ENCODE assay signal across 8 cellular contexts in the genomic region with DNA sequence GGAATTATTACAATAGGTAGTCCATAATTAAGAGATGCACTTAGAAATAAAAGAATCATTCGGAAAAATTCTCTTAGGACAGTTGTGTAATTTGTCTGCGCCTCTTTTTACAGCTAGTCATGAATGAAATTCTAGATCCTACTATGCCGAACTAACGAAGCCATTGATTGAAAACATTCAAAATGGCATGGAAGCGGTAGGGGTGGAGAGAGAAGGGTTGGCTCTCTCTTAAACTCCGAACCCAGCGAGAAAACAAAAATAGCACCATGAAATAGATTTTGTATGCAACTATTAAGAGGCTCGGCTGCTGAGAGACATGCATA. TPM values are rescaled to one million over a fixed set of nuclear protein-coding genes. Genes with fewer than 3 reads are reported as not detected.
DNase-seq lines count a peak whose midpoint lies in the region; ATAC-seq and TF ChIP-seq lines count a peak whose summit lies in the region.

No MANE protein-coding gene starts in this region.

- ATAC-seq in activated naive CD8-positive, alpha-beta T cell treated with anti-CD3 and anti-CD28 coated beads, Interleukin-2, amount 50 U/mL, for 24 hours: no peak
- ATAC-seq in GM19452 (IDR thresholded peaks at IDR 0.05; ENCODE audit: unreplicated experiment): no peak

- peak; percentile 52 for DNase-seq in A673 (ENCODE audit: low spot score)
- no peak for DNase-seq in activated naive CD8-positive, alpha-beta T cell treated with anti-CD3 and anti-CD28 coated beads, Interleukin-2, amount 50 U/mL, for 24 hours
- peak; percentile 13 for DNase-seq in kidney tubule cell (ENCODE audit: low spot score)
- no peak for DNase-seq in thyroid gland
- DNase-seq in nucleus accumbens (lab: John Stamatoyannopoulos, UW): no peak
- DNase-seq in ecto neural progenitor cell (ENCODE audit: low spot score): no peak

- CTCF ChIA-PET in A673 (lab: Charles Lee): interaction anchor here (0.9 kb wide), 1 partner anchor 75 kb away, joined by 3 read pairs; no protein-coding TSS in a partner anchor
- CTCF ChIA-PET in HEK293 (lab: Yijun Ruan, JAX): interaction anchor here (0.7 kb wide), 4 partner anchors 37 to 619 kb away, joined by 3 to 5 read pairs (median 4); no protein-coding TSS in a partner anchor

- no peaks in the 10 kb centered on the region for H3K9me3 ChIP-seq in A673 (ENCODE audit: low read depth, low read length, poor library complexity, severe bottlenecking)
- no peaks in the 10 kb centered on the region for H3K9me3 ChIP-seq in HEK293 (ENCODE audit: control insufficient read depth, insufficient read depth, low read depth, low read length)
- H3K9me3 ChIP-seq in thyroid gland: no peaks in the 10 kb centered on the region

- H3K36me3 Mint-ChIP-seq in activated naive CD8-positive, alpha-beta T cell treated with anti-CD3 and anti-CD28 coated beads, Interleukin-2, amount 50 U/mL, for 24 hours (ENCODE audit: low read depth): peaks cover 3% of the 10 kb centered on the region

- H3K4me1 Mint-ChIP-seq in activated naive CD8-positive, alpha-beta T cell treated with anti-CD3 and anti-CD28 coated beads, Interleukin-2, amount 50 U/mL, for 24 hours: peaks cover 42% of the 10 kb centered on the region

- no peak for TF ChIP-seq CTCF in A673 (conservative IDR thresholded peaks at IDR 0.05; ENCODE audit: low read depth, low read length)
- no peak for TF ChIP-seq CTCF in HEK293 (tag by site-specific recombination; IDR thresholded peaks at IDR 0.05)
- TF ChIP-seq CTCF in thyroid gland (IDR thresholded peaks at IDR 0.05): no peak

- H3K9me3 Mint-ChIP-seq in activated naive CD8-positive, alpha-beta T cell treated with anti-CD3 and anti-CD28 coated beads, Interleukin-2, amount 50 U/mL, for 24 hours: no peaks in the 10 kb centered on the region

- TSS peak; percentile 34 for BruUV-seq in A673 (replicated peaks; lab: Mats Ljungman, UMichigan)

- peak overlapping the region; percentile 76 for H3K27ac ChIP-seq in A673 (ENCODE audit: low read depth, low read length, poor library complexity, severe bottlenecking)
- H3K27ac ChIP-seq in HEK293 (ENCODE audit: extremely low read depth, low read depth, low read length): peak overlapping the region; percentile 95
- no peak overlapping the region for H3K27ac ChIP-seq in thyroid gland

- H3K4me3 Mint-ChIP-seq in activated naive CD8-positive, alpha-beta T cell treated with anti-CD3 and anti-CD28 coated beads, Interleukin-2, amount 50 U/mL, for 24 hours: peak overlapping the region; percentile 99

- peak overlapping the region; percentile 97 for H3K27ac Mint-ChIP-seq in activated naive CD8-positive, alpha-beta T cell treated with anti-CD3 and anti-CD28 coated beads, Interleukin-2, amount 50 U/mL, for 24 hours

- intact Hi-C loops in A673 (cut with micrococcal nuclease; ENCODE audit: unreplicated experiment): loop anchor here (5.0 to 10.0 kb wide), 2 partner anchors 87 to 449 kb away; no protein-coding TSS in a partner anchor
- intact Hi-C loops in thyroid gland (cut with DNase I): no loop called here

- no peak for TF ChIP-seq POLR2A in thyroid gland (IDR thresholded peaks at IDR 0.05)

- H3K36me3 ChIP-seq in A673 (ENCODE audit: insufficient read depth, low read length, poor library complexity, severe bottlenecking) (peaks cover 3% of the 10 kb centered on the region), HEK293 (ENCODE audit: control insufficient read depth in 2 of 2, insufficient read depth in 1 of 2, low read length in 2 of 2) (no peaks in the 10 kb centered on the region; a peak in 1 of 3 replicates), thyroid gland (no peaks in the 10 kb centered on the region)

- no peaks in the 10 kb centered on the region for H3K27me3 ChIP-seq in A673 (replicated peaks; ENCODE audit: insufficient read depth, low read depth, low read length, poor library complexity)
- H3K27me3 ChIP-seq in thyroid gland: no peaks in the 10 kb centered on the region

- peak overlapping the region; percentile 72 for H3K4me3 ChIP-seq in A673 (ENCODE audit: low read depth, low read length, poor library complexity, severe bottlenecking)
- H3K4me3 ChIP-seq in HEK293 (ENCODE audit: low read depth, low read length): peak overlapping the region; percentile 95
- peak overlapping the region in 2 of 3 donors; percentile 65 to 95 for H3K4me3 ChIP-seq in thyroid gland (replicated peaks in 1 of 3)

- WGBS in thyroid gland, 2 donors: 5 to 8% methylated on average over 8 of the region's 8 CpGs

- peaks cover 10% of the 10 kb centered on the region for H3K4me1 ChIP-seq in A673 (ENCODE audit: insufficient read depth, low read length, poor library complexity, severe bottlenecking)
- H3K4me1 ChIP-seq in HEK293 (ENCODE audit: control insufficient read depth, insufficient read depth, low read length): peaks cover 13% of the 10 kb centered on the region
- peaks cover 0 to 4% of the 10 kb centered on the region in 2 donors for H3K4me1 ChIP-seq in thyroid gland

- H3K27me3 Mint-ChIP-seq in activated naive CD8-positive, alpha-beta T cell treated with anti-CD3 and anti-CD28 coated beads, Interleukin-2, amount 50 U/mL, for 24 hours: peaks cover 2% of the 10 kb centered on the region

- POLR2A ChIA-PET in A673 (lab: Charles Lee; ENCODE audit: low non-redundant PET) (no interaction called here), HEK293 (lab: Yijun Ruan, JAX) (interaction anchor here (1.0 to 1.9 kb wide), 2 partner anchors 25 to 126 kb away, joined by 3 to 5 read pairs; a partner anchor contains a TSS)

TF ChIP-seq in HEK293, 187 proteins besides CTCF, POLR2A, EP300 and RAD21:
- TF ChIP-seq ZBTB17 (tag by site-specific recombination; IDR thresholded peaks at IDR 0.05): no peak
- TF ChIP-seq ZNF19 (tag by site-specific recombination; IDR thresholded peaks at IDR 0.05; ENCODE audit: low read depth): no peak
- TF ChIP-seq, protein P1, sequence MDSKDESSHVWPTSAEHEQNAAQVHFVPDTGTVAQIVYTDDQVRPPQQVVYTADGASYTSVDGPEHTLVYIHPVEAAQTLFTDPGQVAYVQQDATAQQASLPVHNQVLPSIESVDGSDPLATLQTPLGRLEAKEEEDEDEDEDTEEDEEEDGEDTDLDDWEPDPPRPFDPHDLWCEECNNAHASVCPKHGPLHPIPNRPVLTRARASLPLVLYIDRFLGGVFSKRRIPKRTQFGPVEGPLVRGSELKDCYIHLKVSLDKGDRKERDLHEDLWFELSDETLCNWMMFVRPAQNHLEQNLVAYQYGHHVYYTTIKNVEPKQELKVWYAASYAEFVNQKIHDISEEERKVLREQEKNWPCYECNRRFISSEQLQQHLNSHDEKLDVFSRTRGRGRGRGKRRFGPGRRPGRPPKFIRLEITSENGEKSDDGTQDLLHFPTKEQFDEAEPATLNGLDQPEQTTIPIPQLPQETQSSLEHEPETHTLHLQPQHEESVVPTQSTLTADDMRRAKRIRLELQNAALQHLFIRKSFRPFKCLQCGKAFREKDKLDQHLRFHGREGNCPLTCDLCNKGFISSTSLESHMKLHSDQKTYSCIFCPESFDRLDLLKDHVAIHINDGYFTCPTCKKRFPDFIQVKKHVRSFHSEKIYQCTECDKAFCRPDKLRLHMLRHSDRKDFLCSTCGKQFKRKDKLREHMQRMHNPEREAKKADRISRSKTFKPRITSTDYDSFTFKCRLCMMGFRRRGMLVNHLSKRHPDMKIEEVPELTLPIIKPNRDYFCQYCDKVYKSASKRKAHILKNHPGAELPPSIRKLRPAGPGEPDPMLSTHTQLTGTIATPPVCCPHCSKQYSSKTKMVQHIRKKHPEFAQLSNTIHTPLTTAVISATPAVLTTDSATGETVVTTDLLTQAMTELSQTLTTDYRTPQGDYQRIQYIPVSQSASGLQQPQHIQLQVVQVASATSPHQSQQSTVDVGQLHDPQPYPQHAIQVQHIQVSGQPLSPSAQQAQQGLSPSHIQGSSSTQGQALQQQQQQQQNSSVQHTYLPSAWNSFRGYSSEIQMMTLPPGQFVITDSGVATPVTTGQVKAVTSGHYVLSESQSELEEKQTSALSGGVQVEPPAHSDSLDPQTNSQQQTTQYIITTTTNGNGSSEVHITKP (tag by site-specific recombination; IDR thresholded peaks at IDR 0.05): peak; percentile 95
- TF ChIP-seq ZNF596 (tag by site-specific recombination; IDR thresholded peaks at IDR 0.05): peak; percentile 55
- TF ChIP-seq, protein P2, sequence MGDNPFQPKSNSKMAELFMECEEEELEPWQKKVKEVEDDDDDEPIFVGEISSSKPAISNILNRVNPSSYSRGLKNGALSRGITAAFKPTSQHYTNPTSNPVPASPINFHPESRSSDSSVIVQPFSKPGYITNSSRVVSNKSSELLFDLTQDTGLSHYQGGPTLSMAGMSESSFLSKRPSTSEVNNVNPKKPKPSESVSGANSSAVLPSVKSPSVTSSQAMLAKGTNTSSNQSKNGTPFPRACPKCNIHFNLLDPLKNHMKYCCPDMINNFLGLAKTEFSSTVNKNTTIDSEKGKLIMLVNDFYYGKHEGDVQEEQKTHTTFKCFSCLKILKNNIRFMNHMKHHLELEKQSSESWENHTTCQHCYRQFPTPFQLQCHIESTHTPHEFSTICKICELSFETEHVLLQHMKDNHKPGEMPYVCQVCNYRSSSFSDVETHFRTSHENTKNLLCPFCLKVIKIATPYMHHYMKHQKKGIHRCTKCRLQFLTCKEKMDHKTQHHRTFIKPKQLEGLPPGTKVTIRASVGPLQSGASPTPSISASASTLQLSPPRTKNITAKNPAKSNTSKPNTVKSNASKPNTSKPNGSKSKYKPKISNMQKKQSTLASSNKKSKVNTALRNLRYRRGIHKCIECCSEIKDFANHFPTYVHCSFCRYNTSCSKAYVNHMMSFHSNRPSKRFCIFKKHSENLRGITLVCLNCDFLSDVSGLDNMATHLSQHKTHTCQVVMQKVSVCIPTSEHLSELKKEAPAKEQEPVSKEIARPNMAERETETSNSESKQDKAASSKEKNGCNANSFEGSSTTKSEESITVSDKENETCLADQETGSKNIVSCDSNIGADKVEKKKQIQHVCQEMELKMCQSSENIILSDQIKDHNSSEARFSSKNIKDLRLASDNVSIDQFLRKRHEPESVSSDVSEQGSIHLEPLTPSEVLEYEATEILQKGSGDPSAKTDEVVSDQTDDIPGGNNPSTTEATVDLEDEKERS (tag by site-specific recombination; IDR thresholded peaks at IDR 0.05): no peak
- TF ChIP-seq, protein P3, sequence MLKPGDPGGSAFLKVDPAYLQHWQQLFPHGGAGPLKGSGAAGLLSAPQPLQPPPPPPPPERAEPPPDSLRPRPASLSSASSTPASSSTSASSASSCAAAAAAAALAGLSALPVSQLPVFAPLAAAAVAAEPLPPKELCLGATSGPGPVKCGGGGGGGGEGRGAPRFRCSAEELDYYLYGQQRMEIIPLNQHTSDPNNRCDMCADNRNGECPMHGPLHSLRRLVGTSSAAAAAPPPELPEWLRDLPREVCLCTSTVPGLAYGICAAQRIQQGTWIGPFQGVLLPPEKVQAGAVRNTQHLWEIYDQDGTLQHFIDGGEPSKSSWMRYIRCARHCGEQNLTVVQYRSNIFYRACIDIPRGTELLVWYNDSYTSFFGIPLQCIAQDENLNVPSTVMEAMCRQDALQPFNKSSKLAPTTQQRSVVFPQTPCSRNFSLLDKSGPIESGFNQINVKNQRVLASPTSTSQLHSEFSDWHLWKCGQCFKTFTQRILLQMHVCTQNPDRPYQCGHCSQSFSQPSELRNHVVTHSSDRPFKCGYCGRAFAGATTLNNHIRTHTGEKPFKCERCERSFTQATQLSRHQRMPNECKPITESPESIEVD (tag by site-specific recombination; IDR thresholded peaks at IDR 0.05): peak; percentile 19; the same call in 1 of the 2 replicates
TF ChIP-seq in HEK293: peak in this region for 3.

RNA-seq across cellular contexts. Expression of a gene that starts 1.1 kb away (rescaled TPM):
- total RNA-seq in A673 (2021): 40.4 and 46.8 TPM in 2 replicates
- 10 to 100 TPM in 2 of 4 donors, 1 to 10 TPM in 2; 6.9 to 26.0 (median 14.0) TPM for total RNA-seq in thyroid gland

Comparison
In these comparisons a context has a peak if more than half of its experiments do, and no peak if none do; other contexts are left out.
1. DNase-seq: peak in A673 (single experiment) and kidney tubule cell (single experiment); none in activated naive CD8-positive, alpha-beta T cell treated with anti-CD3 and anti-CD28 coated beads, Interleukin-2, amount 50 U/mL, for 24 hours (single experiment), thyroid gland (0 of 2), nucleus accumbens (0 of 56) and ecto neural progenitor cell (single experiment).
2. H3K27ac ChIP-seq: peak in A673 (single experiment) and HEK293 (single experiment); none in thyroid gland (0 of 3).
3. Peak in every context shown above with its lines, with median percentiles within 50 percentile points of each other: H3K4me3 ChIP-seq.